22 cellular contexts compared by ENCODE assay signal in genomic region chr12:105761075-105761474, GRCh38.
A peak's percentile ranks its signal among the peaks of the same experiment; 100 is the strongest.
DNase-seq lines count a peak whose midpoint lies in the region; ATAC-seq and TF ChIP-seq lines count a peak whose summit lies in the region.
"Had no signal": no experiment of that assay in that cellular context is flagged by ENCODE, and none has a peak within 500 bp of the region (broad histone marks: within the 10 kb centered on the region; RNA-seq: fewer than 3 reads in every experiment).

No MANE protein-coding gene starts in this region.

- no peaks in the 10 kb centered on the region for H3K9me3 ChIP-seq in smooth muscle cell (replicated peaks; ENCODE audit: low read depth)
- H3K9me3 ChIP-seq: BLaER1 treated with 17β-estradiol and CSF1 and Interleukin-3, amounts not matched to agents 10 nM and 100 nM; Peyer's patch; thyroid gland had no signal

- H3K4me1 ChIP-seq in smooth muscle cell (ENCODE audit: low read depth): peaks cover 14% of the 10 kb centered on the region
- H3K4me1 ChIP-seq: BLaER1 treated with 17β-estradiol and CSF1 and Interleukin-3, amounts not matched to agents 10 nM and 100 nM; Peyer's patch; thyroid gland had no signal

- peaks cover 2% of the 10 kb centered on the region for H3F3A ChIP-seq in smooth muscle cell (ENCODE audit: low read depth)

- H3K4me2 ChIP-seq in smooth muscle cell: peak overlapping the region; percentile 7
- H3K4me2 ChIP-seq: BLaER1 treated with 17β-estradiol and CSF1 and Interleukin-3, amounts not matched to agents 10 nM and 100 nM had no signal

- no peaks in the 10 kb centered on the region for H3K79me2 ChIP-seq in smooth muscle cell (ENCODE audit: low read depth)

- no peak overlapping the region for H3K4me3 ChIP-seq in choroid plexus epithelial cell (ENCODE audit: low read depth, low read length)
- H3K4me3 ChIP-seq in smooth muscle cell: no peak overlapping the region
- H3K4me3 ChIP-seq: BLaER1 treated with 17β-estradiol and CSF1 and Interleukin-3, amounts not matched to agents 10 nM and 100 nM; cardiac muscle cell; Peyer's patch; SK-N-MC; thyroid gland had no signal

- 72% methylated on average over 1 of the region's 1 CpG for WGBS in smooth muscle cell (ENCODE audit: low lambda C conversion rate)

- no peak overlapping the region for H3K27ac ChIP-seq in smooth muscle cell (ENCODE audit: low read depth)
- H3K27ac ChIP-seq: BLaER1 treated with 17β-estradiol and CSF1 and Interleukin-3, amounts not matched to agents 10 nM and 100 nM; cardiac muscle cell; HL-60; Peyer's patch; SK-N-MC; thyroid gland had no signal

- H4K20me1 ChIP-seq in smooth muscle cell (ENCODE audit: low read depth): no peaks in the 10 kb centered on the region
- H4K20me1 ChIP-seq: BLaER1 treated with 17β-estradiol and CSF1 and Interleukin-3, amounts not matched to agents 10 nM and 100 nM had no signal

- no peak overlapping the region for H3K9ac ChIP-seq in smooth muscle cell (ENCODE audit: low read depth)
- H3K9ac ChIP-seq: BLaER1 treated with 17β-estradiol and CSF1 and Interleukin-3, amounts not matched to agents 10 nM and 100 nM had no signal

- H2AFZ ChIP-seq in smooth muscle cell (ENCODE audit: low read depth): peak overlapping the region; percentile 1

- TF ChIP-seq CTCF in choroid plexus epithelial cell (conservative IDR thresholded peaks at IDR 0.05; ENCODE audit: low read depth, low read length) (no peak), smooth muscle cell (IDR thresholded peaks at IDR 0.05; ENCODE audit: borderline replicate concordance, insufficient read depth, poor library complexity, severe bottlenecking) (no peak)

- intact Hi-C loops in left ventricle myocardium superior (cut with micrococcal nuclease) (no loop called here), Right ventricle myocardium inferior (cut with DNase I) (no loop called here)

- no peaks in the 10 kb centered on the region for H3K36me3 ChIP-seq in smooth muscle cell (ENCODE audit: low read depth)
- H3K36me3 ChIP-seq: BLaER1 treated with 17β-estradiol and CSF1 and Interleukin-3, amounts not matched to agents 10 nM and 100 nM; cardiac muscle cell; Peyer's patch; thyroid gland had no signal

- ATAC-seq in left ventricle myocardium superior (peak; percentile 32), Right ventricle myocardium inferior (no peak)

- H3K27me3 ChIP-seq in smooth muscle cell (ENCODE audit: low read depth): no peaks in the 10 kb centered on the region
- H3K27me3 ChIP-seq: BLaER1 treated with 17β-estradiol and CSF1 and Interleukin-3, amounts not matched to agents 10 nM and 100 nM; cardiac muscle cell; Peyer's patch; thyroid gland had no signal

- DNase-seq in left ventricle myocardium superior (no peak), Right ventricle myocardium inferior (ENCODE audit: missing footprints) (no peak), NCI-H345 (lab: John Stamatoyannopoulos, UW) (peak; percentile 32), choroid plexus epithelial cell (ENCODE audit: low read depth) (peak; percentile 9), smooth muscle cell (lab: John Stamatoyannopoulos, UW; ENCODE audit: unreplicated experiment) (no peak), nucleus accumbens (lab: John Stamatoyannopoulos, UW) (no peak), NCI-H1105 treated with DMSO at 0.1 percent for 48 hours (lab: John Stamatoyannopoulos, UW) (no peak)
- no peak for DNase-seq in central memory CD4-positive, alpha-beta T cell
- DNase-seq: activated CD4-positive, alpha-beta T cell treated with anti-CD3 and anti-CD28 coated beads for 4 hours; activated T-cell treated with anti-CD3 and anti-CD28 coated beads, Interleukin-2, amount 50 U/mL, for 24 hours; HCEC 1CT; NCI-H1048; NCI-H187 treated with DMSO at 0.1 percent for 48 hours; NCI-H446 treated with DMSO at 0.1 percent for 48 hours; occipital lobe; Peyer's patch; stimulated activated CD4-positive, alpha-beta T cell treated with anti-CD3 and anti-CD28 coated beads, Interleukin-12 subunit alpha, Interleukin-12 subunit beta, amount 100 ng/mL, for 4 hours; thyroid gland had no signal

Comparison
In these comparisons a context has a peak if more than half of its experiments do, and no peak if none do; other contexts are left out.
1. DNase-seq: peak in NCI-H345 (single experiment) and choroid plexus epithelial cell (single experiment); none in left ventricle myocardium superior (single experiment), Right ventricle myocardium inferior (single experiment), smooth muscle cell (single experiment), nucleus accumbens (0 of 56), central memory CD4-positive, alpha-beta T cell (single experiment) and NCI-H1105 treated with DMSO at 0.1 percent for 48 hours (single experiment).